In genomic region chr6:3809515-3809891, GRCh38 we compare ENCODE assay signal across 10 cellular contexts.
"Had no signal": no experiment of that assay in that cellular context is flagged by ENCODE, and none has a peak within 500 bp of the region (broad histone marks: within the 10 kb centered on the region; RNA-seq: fewer than 3 reads in every experiment).

No MANE protein-coding gene starts in this region.

- H3K27ac Mint-ChIP-seq: activated CD4-positive, alpha-beta T cell treated with anti-CD3 and anti-CD28 coated beads, Interleukin-2, amount 10 ng/mL, durations not matched to agents 7 days and 5 days; activated T-helper 2 cell treated with anti-CD3 and anti-CD28 coated beads, Interferon-gamma antibody, Interleukin-2, Interleukin-4, amounts not matched to agents 10 μg/mL and 5 μg/mL and 100 μg/mL, durations not matched to agents 14 hours and 24 hours and 36 hours; natural killer cell treated with Interleukin-12 subunit alpha and Interleukin-12 subunit beta and Interleukin-15 and Interleukin-18, amount 100 ng/mL, for 72 hours had no signal

- H3K4me1 Mint-ChIP-seq: activated CD4-positive, alpha-beta T cell treated with anti-CD3 and anti-CD28 coated beads, Interleukin-2, amount 10 ng/mL, durations not matched to agents 7 days and 5 days had no signal

- H3K4me3 Mint-ChIP-seq: activated CD4-positive, alpha-beta T cell treated with anti-CD3 and anti-CD28 coated beads, Interleukin-2, amount 10 ng/mL, durations not matched to agents 7 days and 5 days; natural killer cell treated with Interleukin-12 subunit alpha and Interleukin-12 subunit beta and Interleukin-15 and Interleukin-18, amount 100 ng/mL, for 72 hours had no signal

- H3K36me3 ChIP-seq: esophagus squamous epithelium, transverse colon had no signal

- H3K9me3 ChIP-seq: esophagus squamous epithelium, transverse colon had no signal

- DNase-seq: activated CD4-positive, alpha-beta T cell treated with anti-CD3 and anti-CD28 coated beads, Interleukin-2, amount 10 ng/mL, durations not matched to agents 7 days and 5 days; activated CD4-positive, CD25-positive, alpha-beta regulatory T cell; activated naive CD4-positive, alpha-beta T cell treated with anti-CD3 and anti-CD28 coated beads, Interleukin-2, amount 50 U/mL, for 16 hours; esophagus squamous epithelium; occipital lobe had no signal

- H3K36me3 Mint-ChIP-seq: natural killer cell treated with Interleukin-12 subunit alpha and Interleukin-12 subunit beta and Interleukin-15 and Interleukin-18, amount 100 ng/mL, for 72 hours had no signal

- H3K4me3 ChIP-seq: esophagus squamous epithelium, skin epidermis, transverse colon had no signal

- H3K27ac ChIP-seq: foreskin keratinocyte had no signal

- H3K9me3 Mint-ChIP-seq: activated CD4-positive, alpha-beta T cell treated with anti-CD3 and anti-CD28 coated beads, Interleukin-2, amount 10 ng/mL, durations not matched to agents 7 days and 5 days; activated T-helper 2 cell treated with anti-CD3 and anti-CD28 coated beads, Interferon-gamma antibody, Interleukin-2, Interleukin-4, amounts not matched to agents 10 μg/mL and 5 μg/mL and 100 μg/mL, durations not matched to agents 14 hours and 24 hours and 36 hours; natural killer cell treated with Interleukin-12 subunit alpha and Interleukin-12 subunit beta and Interleukin-15 and Interleukin-18, amount 100 ng/mL, for 72 hours had no signal

- H3K27me3 ChIP-seq: esophagus squamous epithelium, foreskin keratinocyte, transverse colon had no signal
